Comparison of ENCODE assay signal across 1 cellular context in genomic region chr17:77462101-77462500, GRCh38.
TF ChIP-seq lines count a peak whose summit lies in the region.

No MANE protein-coding gene starts in this region.

TF ChIP-seq in GM12878, 131 proteins besides CTCF, POLR2A, EP300 and RAD21 (continued from another document and continues in another):
- peak; percentile 85 for TF ChIP-seq ZNF687 (IDR thresholded peaks at IDR 0.05)
- no peak for TF ChIP-seq ATF2 (IDR thresholded peaks at IDR 0.05; ENCODE audit: low read length)
- TF ChIP-seq PML (IDR thresholded peaks at IDR 0.05; ENCODE audit: low read length): 0 out of 2 replicates have a peak, but pooled peaks have one; percentile 47
- 0 out of 2 replicates have a peak, but pooled peaks have one; percentile 31 for TF ChIP-seq SMAD5 (IDR thresholded peaks at IDR 0.05; ENCODE audit: low read depth)
- no peak for TF ChIP-seq HDAC2 (IDR thresholded peaks at IDR 0.05)
- 0 out of 2 replicates have a peak, but pooled peaks have one; percentile 12 for TF ChIP-seq ATF7 (IDR thresholded peaks at IDR 0.05; ENCODE audit: low read depth)
- TF ChIP-seq BRCA1 (IDR thresholded peaks at IDR 0.05; ENCODE audit: low read depth, low read length): no peak
- TF ChIP-seq NFYA (IDR thresholded peaks at IDR 0.05; ENCODE audit: borderline replicate concordance, low read depth, low read length): no peak
- peak; percentile 63; the same call in 1 of the 2 replicates for TF ChIP-seq PAX5 (IDR thresholded peaks at IDR 0.05; ENCODE audit: borderline replicate concordance, low read depth, low read length)
- TF ChIP-seq CBX5 (IDR thresholded peaks at IDR 0.05; ENCODE audit: low read depth): no peak
- TF ChIP-seq USF1 (IDR thresholded peaks at IDR 0.05; ENCODE audit: borderline replicate concordance, extremely low read length, insufficient read depth, low read depth, low read length): no peak
- no peak for TF ChIP-seq SMARCA5 (IDR thresholded peaks at IDR 0.05)
- TF ChIP-seq KLF5 (IDR thresholded peaks at IDR 0.05; ENCODE audit: partially characterized antibody): no peak
- no peak for TF ChIP-seq LARP7 (IDR thresholded peaks at IDR 0.05)
- no peak for TF ChIP-seq CHD4 (IDR thresholded peaks at IDR 0.05)
- TF ChIP-seq RFX5 (IDR thresholded peaks at IDR 0.05; ENCODE audit: low read depth, low read length): no peak
- TF ChIP-seq TARDBP (IDR thresholded peaks at IDR 0.05; ENCODE audit: borderline replicate concordance): no peak
- TF ChIP-seq IKZF1 (conservative IDR thresholded peaks at IDR 0.05): peak; percentile 73
- no peak for TF ChIP-seq NKRF (conservative IDR thresholded peaks at IDR 0.05)
- TF ChIP-seq JUND (IDR thresholded peaks at IDR 0.05; ENCODE audit: low read depth, low read length): no peak
- TF ChIP-seq ESRRA (IDR thresholded peaks at IDR 0.05; ENCODE audit: low read length): no peak
- peak in 1 of 2 experiments; percentile 35; a peak in 1 of 4 replicates for TF ChIP-seq BHLHE40 (IDR thresholded peaks at IDR 0.05; ENCODE audit: borderline replicate concordance in 1 of 2, low read depth in 2 of 2, low read length in 1 of 2)
- no peak for TF ChIP-seq GABPA (IDR thresholded peaks at IDR 0.05; ENCODE audit: low read depth)
- peak; percentile 61 for TF ChIP-seq PKNOX1 (IDR thresholded peaks at IDR 0.05)
- TF ChIP-seq IRF3 (IDR thresholded peaks at IDR 0.05): no peak
- no peak; a peak in 1 of 3 replicates for TF ChIP-seq EGR1 (IDR thresholded peaks at IDR 0.05; ENCODE audit: borderline replicate concordance in 1 of 2, low read depth in 2 of 2, low read length in 2 of 2)
- TF ChIP-seq SIN3A (IDR thresholded peaks at IDR 0.05; ENCODE audit: low read depth, low read length): no peak
- TF ChIP-seq YY1 (IDR thresholded peaks at IDR 0.05; ENCODE audit: low read depth, low read length): no peak
- peak; percentile 82; the same call in 1 of the 2 replicates for TF ChIP-seq TCF3 (IDR thresholded peaks at IDR 0.05; ENCODE audit: borderline replicate concordance, insufficient read depth, low read depth, low read length)
- no peak for TF ChIP-seq PAX8 (IDR thresholded peaks at IDR 0.05)
- TF ChIP-seq CEBPB (IDR thresholded peaks at IDR 0.05; ENCODE audit: borderline replicate concordance in 1 of 2, low read depth in 2 of 2, low read length in 2 of 2): no peak
- TF ChIP-seq MXI1 (IDR thresholded peaks at IDR 0.05; ENCODE audit: low read depth, low read length): no peak
- TF ChIP-seq IRF4 (IDR thresholded peaks at IDR 0.05; ENCODE audit: low read depth, low read length): no peak
- TF ChIP-seq STAT3 (IDR thresholded peaks at IDR 0.05; ENCODE audit: low read depth, low read length): no peak
- peak; percentile 59; the same call in 1 of the 2 replicates for TF ChIP-seq POLR2AphosphoS5 (IDR thresholded peaks at IDR 0.05; ENCODE audit: low read length)
- no peak for TF ChIP-seq ATF3 (IDR thresholded peaks at IDR 0.05; ENCODE audit: borderline replicate concordance, extremely low read depth, low read depth, low read length)
- no peak for TF ChIP-seq HDGF (IDR thresholded peaks at IDR 0.05)
- TF ChIP-seq ZNF622 (IDR thresholded peaks at IDR 0.05): no peak
- no peak for TF ChIP-seq NR2C2 (IDR thresholded peaks at IDR 0.05; ENCODE audit: borderline replicate concordance, control insufficient read depth, insufficient read length, low read depth)
- TF ChIP-seq SKIL (IDR thresholded peaks at IDR 0.05; ENCODE audit: low read depth, poor library complexity, severe bottlenecking): peak; percentile 72
- TF ChIP-seq RELB (IDR thresholded peaks at IDR 0.05; ENCODE audit: low read depth): 0 out of 2 replicates have a peak, but pooled peaks have one; percentile 15
- no peak for TF ChIP-seq ZBTB40 (IDR thresholded peaks at IDR 0.05; ENCODE audit: borderline replicate concordance)
- no peak for TF ChIP-seq SUPT20H (IDR thresholded peaks at IDR 0.05; ENCODE audit: borderline replicate concordance, control insufficient read depth, low read depth, low read length)
